8 cellular contexts compared by ENCODE assay signal in genomic region chr6:45710304-45710821, GRCh38.
A peak's percentile ranks its signal among the peaks of the same experiment; 100 is the strongest.
DNase-seq lines count a peak whose midpoint lies in the region; ATAC-seq and TF ChIP-seq lines count a peak whose summit lies in the region.

No MANE protein-coding gene starts in this region.

- H3K27me3 ChIP-seq in RWPE2 (ENCODE audit: insufficient read depth, poor library complexity, severe bottlenecking) = no peaks in the 10 kb centered on the region

- no peaks in the 10 kb centered on the region for H3K36me3 ChIP-seq in RWPE2 (ENCODE audit: low read depth)

- H3K4me3 ChIP-seq in RWPE2 (ENCODE audit: severe bottlenecking) = no peak overlapping the region

- H3K9me3 Mint-ChIP-seq in stimulated activated memory B cell treated with anti-CD40 and anti-IgM and Interleukin-4, amounts not matched to agents 10 μg/mL and 1 μg/mL and 100 μg/mL, for 72 hours = no peaks in the 10 kb centered on the region

- H3K27me3 Mint-ChIP-seq in stimulated activated memory B cell treated with anti-CD40 and anti-IgM and Interleukin-4, amounts not matched to agents 10 μg/mL and 1 μg/mL and 100 μg/mL, for 72 hours = peaks cover 9% of the 10 kb centered on the region

- no peak for TF ChIP-seq CTCF in RWPE2 (IDR thresholded peaks at IDR 0.05; ENCODE audit: poor library complexity, severe bottlenecking)

- no peaks in the 10 kb centered on the region for H3K36me3 Mint-ChIP-seq in stimulated activated memory B cell treated with anti-CD40 and anti-IgM and Interleukin-4, amounts not matched to agents 10 μg/mL and 1 μg/mL and 100 μg/mL, for 72 hours

- H3K4me3 Mint-ChIP-seq in stimulated activated memory B cell treated with anti-CD40 and anti-IgM and Interleukin-4, amounts not matched to agents 10 μg/mL and 1 μg/mL and 100 μg/mL, for 72 hours = peak overlapping the region; percentile 48

- no peak overlapping the region for H3K27ac Mint-ChIP-seq in stimulated activated memory B cell treated with anti-CD40 and anti-IgM and Interleukin-4, amounts not matched to agents 10 μg/mL and 1 μg/mL and 100 μg/mL, for 72 hours

- ATAC-seq in GM19025 (IDR thresholded peaks at IDR 0.05; ENCODE audit: low read depth, unreplicated experiment) (peak; percentile 67), HG02938 (IDR thresholded peaks at IDR 0.05; ENCODE audit: unreplicated experiment) (peak; percentile 74), RWPE2 (ENCODE audit: low read depth) (peak; percentile 70)
- peak; percentile 89 for ATAC-seq in stimulated activated memory B cell treated with anti-CD40 and anti-IgM and Interleukin-4, amounts not matched to agents 10 μg/mL and 1 μg/mL and 100 μg/mL, for 72 hours

- DNase-seq in RWPE2 (ENCODE audit: low spot score) (no peak), dedifferentiated amniotic fluid mesenchymal stem cell (ENCODE audit: extremely low spot score) (peak; percentile 20), ureter (ENCODE audit: low spot score) (no peak), NCI-H2227 treated with DMSO at 0.1 percent for 48 hours (lab: John Stamatoyannopoulos, UW) (no peak)
- DNase-seq in effector CD8-positive, alpha-beta T cell (lab: John Stamatoyannopoulos, UW) = no peak

- H3K4me1 ChIP-seq in RWPE2 (ENCODE audit: insufficient read depth, poor library complexity, severe bottlenecking) = peaks cover 19% of the 10 kb centered on the region

- H3K4me1 Mint-ChIP-seq in stimulated activated memory B cell treated with anti-CD40 and anti-IgM and Interleukin-4, amounts not matched to agents 10 μg/mL and 1 μg/mL and 100 μg/mL, for 72 hours = peaks cover 41% of the 10 kb centered on the region

- H3K27ac ChIP-seq in RWPE2 (ENCODE audit: poor library complexity, severe bottlenecking) = peak overlapping the region; percentile 31

- no peaks in the 10 kb centered on the region for H3K9me3 ChIP-seq in RWPE2 (ENCODE audit: severe bottlenecking)
